Comparison of ENCODE assay signal across 1 cellular context in the genomic region with DNA sequence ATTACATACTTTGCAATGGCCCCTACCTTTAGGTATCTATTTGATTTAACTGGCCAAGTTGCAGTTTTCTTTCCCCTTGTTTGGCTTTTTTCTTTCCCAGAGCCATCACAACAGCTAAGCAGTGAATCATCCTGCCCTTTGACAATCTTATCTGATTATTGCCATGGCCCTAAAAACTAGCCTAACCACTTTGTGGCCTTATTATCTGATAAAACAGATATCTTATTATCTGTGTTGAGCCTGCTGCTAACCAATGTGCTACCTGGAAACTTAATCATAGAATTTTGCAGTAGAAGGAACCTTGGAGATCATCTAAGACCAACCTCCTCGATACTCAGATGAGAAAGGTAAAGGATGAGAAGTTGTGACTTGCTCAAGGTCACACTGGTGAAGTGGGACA.
TF ChIP-seq lines count a peak whose summit lies in the region.

No MANE protein-coding gene starts in this region.

TF ChIP-seq in K562, 482 proteins besides CTCF, POLR2A, EP300 and RAD21 (continued from another document):
- TF ChIP-seq, protein P1, sequence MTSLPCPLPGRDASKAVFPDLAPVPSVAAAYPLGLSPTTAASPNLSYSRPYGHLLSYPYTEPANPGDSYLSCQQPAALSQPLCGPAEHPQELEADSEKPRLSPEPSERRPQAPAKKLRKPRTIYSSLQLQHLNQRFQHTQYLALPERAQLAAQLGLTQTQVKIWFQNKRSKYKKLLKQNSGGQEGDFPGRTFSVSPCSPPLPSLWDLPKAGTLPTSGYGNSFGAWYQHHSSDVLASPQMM (CRISPR knock-in tag; IDR thresholded peaks at IDR 0.05): no peak
- TF ChIP-seq MEIS2 (IDR thresholded peaks at IDR 0.05; ENCODE audit: partially characterized antibody) (peak; percentile 75), JUNB (CRISPR knock-in tag; conservative IDR thresholded peaks at IDR 0.05) (no peak), FOSL1 (tag; conservative IDR thresholded peaks at IDR 0.05) (peak; percentile 82), PATZ1 (CRISPR knock-in tag; IDR thresholded peaks at IDR 0.05; ENCODE audit: borderline replicate concordance) (no peak), CEBPZ (IDR thresholded peaks at IDR 0.05; ENCODE audit: borderline replicate concordance, low read depth, low read length) (no peak), ZNF644 (tag; IDR thresholded peaks at IDR 0.05; ENCODE audit: low read depth) (no peak), HOXB6 (CRISPR knock-in tag; IDR thresholded peaks at IDR 0.05; ENCODE audit: borderline replicate concordance) (no peak), SETDB1 (IDR thresholded peaks at IDR 0.05; ENCODE audit: low read length) (no peak), NCOA1 (IDR thresholded peaks at IDR 0.05; ENCODE audit: low read depth) (no peak), RNF219 (CRISPR knock-in tag; IDR thresholded peaks at IDR 0.05) (no peak), MED1 (CRISPR knock-in tag; IDR thresholded peaks at IDR 0.05; ENCODE audit: borderline replicate concordance) (no peak), ARID1B (IDR thresholded peaks at IDR 0.05) (peak; percentile 35; the same call in 1 of the 2 replicates), BCL6 (CRISPR knock-in tag; IDR thresholded peaks at IDR 0.05) (no peak), FOXO4 (CRISPR knock-in tag; IDR thresholded peaks at IDR 0.05) (no peak), TBP (optimal IDR thresholded peaks at IDR 0.05; ENCODE audit: low read depth, low read length) (no peak), STAT5A (IDR thresholded peaks at IDR 0.05; ENCODE audit: borderline replicate concordance, low read length) (no peak), BRD4 (IDR thresholded peaks at IDR 0.05) (no peak)
- TF ChIP-seq, protein P2, sequence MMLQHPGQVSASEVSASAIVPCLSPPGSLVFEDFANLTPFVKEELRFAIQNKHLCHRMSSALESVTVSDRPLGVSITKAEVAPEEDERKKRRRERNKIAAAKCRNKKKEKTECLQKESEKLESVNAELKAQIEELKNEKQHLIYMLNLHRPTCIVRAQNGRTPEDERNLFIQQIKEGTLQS (IDR thresholded peaks at IDR 0.05): no peak
- TF ChIP-seq, protein P2 (CRISPR knock-in tag; conservative IDR thresholded peaks at IDR 0.05): no peak
- TF ChIP-seq, protein P3, sequence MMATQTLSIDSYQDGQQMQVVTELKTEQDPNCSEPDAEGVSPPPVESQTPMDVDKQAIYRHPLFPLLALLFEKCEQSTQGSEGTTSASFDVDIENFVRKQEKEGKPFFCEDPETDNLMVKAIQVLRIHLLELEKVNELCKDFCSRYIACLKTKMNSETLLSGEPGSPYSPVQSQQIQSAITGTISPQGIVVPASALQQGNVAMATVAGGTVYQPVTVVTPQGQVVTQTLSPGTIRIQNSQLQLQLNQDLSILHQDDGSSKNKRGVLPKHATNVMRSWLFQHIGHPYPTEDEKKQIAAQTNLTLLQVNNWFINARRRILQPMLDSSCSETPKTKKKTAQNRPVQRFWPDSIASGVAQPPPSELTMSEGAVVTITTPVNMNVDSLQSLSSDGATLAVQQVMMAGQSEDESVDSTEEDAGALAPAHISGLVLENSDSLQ (IDR thresholded peaks at IDR 0.05): peak; percentile 72
